In genomic region chr21:32770514-32771133, GRCh38 we compare ENCODE assay signal across 8 cellular contexts. TPM values are rescaled to one million over a fixed set of nuclear protein-coding genes. Genes with fewer than 3 reads are reported as not detected.
A peak's percentile ranks its signal among the peaks of the same experiment; 100 is the strongest.
DNase-seq lines count a peak whose midpoint lies in the region; ATAC-seq, FAIRE-seq and TF ChIP-seq lines count a peak whose summit lies in the region.

No MANE protein-coding gene starts in this region.

- peaks cover 36 to 45% of the 10 kb centered on the region in 2 experiments for H3K4me1 ChIP-seq in neutrophil (ENCODE audit: control insufficient read depth in 1 of 2, insufficient read depth in 1 of 2, low read depth in 1 of 2, low read length in 1 of 2)

- FAIRE-seq in GM12892 (lab: Jason Lieb, UNC): no peak

- peak overlapping the region; percentile 92 for H3K27ac ChIP-seq in neutrophil

- peak; percentile 5 for ATAC-seq in HG03039 (IDR thresholded peaks at IDR 0.05; ENCODE audit: unreplicated experiment)

- no peak for TF ChIP-seq CTCF in GM12864 (IDR thresholded peaks at IDR 0.05; ENCODE audit: low read depth, low read length, missing control alignments)
- no peak for TF ChIP-seq CTCF in neutrophil (IDR thresholded peaks at IDR 0.05)

- no peaks in the 10 kb centered on the region for H3K27me3 ChIP-seq in neutrophil

- H3K36me3 ChIP-seq in neutrophil: no peaks in the 10 kb centered on the region

- no peaks in the 10 kb centered on the region for H3K9me3 ChIP-seq in neutrophil

- no peak for TF ChIP-seq POLR2A in GM12892 (IDR thresholded peaks at IDR 0.05; ENCODE audit: low read depth, low read length)

- no peak for DNase-seq in GM12864 (ENCODE audit: low read depth)
- peak; percentile 8 for DNase-seq in T1000 (lab: John Stamatoyannopoulos, UW)
- peak; percentile 16 for DNase-seq in fibroblast of peridontal ligament (ENCODE audit: extremely low read depth)
- DNase-seq in GM12892 (ENCODE audit: insufficient read length): no peak
- DNase-seq in DMS79 treated with DMSO at 0.1 percent for 48 hours (lab: John Stamatoyannopoulos, UW): no peak
- no peak for DNase-seq in mesenteric fat pad (ENCODE audit: low spot score)

- H3K4me3 ChIP-seq in GM12864 (ENCODE audit: low read depth, low read length) (peak overlapping the region; percentile 86), neutrophil (ENCODE audit: low read depth in 1 of 2, low read length in 1 of 2) (peak overlapping the region; percentile 84 to 87)

RNA-seq across cellular contexts. Expression of gene PAXBP1, which starts 0.9 kb away (rescaled TPM):
- 32.7 TPM for polyA plus RNA-seq in GM12892 (2012; ENCODE audit: missing spikeins)
- total RNA-seq in mesenteric fat pad: 30.3 TPM

RNA-seq across cellular contexts. Expression of gene SYNJ1, which starts 42.8 kb away (rescaled TPM):
- polyA plus RNA-seq in GM12892 (2012; ENCODE audit: missing spikeins): 4.3 TPM
- total RNA-seq in mesenteric fat pad: 16.7 TPM

Comparison
In these comparisons a context has a peak if more than half of its experiments do, and no peak if none do; other contexts are left out.
1. DNase-seq: peak in T1000 (single experiment) and fibroblast of peridontal ligament (single experiment); none in GM12864 (single experiment), GM12892 (single experiment), DMS79 treated with DMSO at 0.1 percent for 48 hours (single experiment) and mesenteric fat pad (single experiment).